Comparison of ENCODE assay signal across 9 cellular contexts in the genomic region with DNA sequence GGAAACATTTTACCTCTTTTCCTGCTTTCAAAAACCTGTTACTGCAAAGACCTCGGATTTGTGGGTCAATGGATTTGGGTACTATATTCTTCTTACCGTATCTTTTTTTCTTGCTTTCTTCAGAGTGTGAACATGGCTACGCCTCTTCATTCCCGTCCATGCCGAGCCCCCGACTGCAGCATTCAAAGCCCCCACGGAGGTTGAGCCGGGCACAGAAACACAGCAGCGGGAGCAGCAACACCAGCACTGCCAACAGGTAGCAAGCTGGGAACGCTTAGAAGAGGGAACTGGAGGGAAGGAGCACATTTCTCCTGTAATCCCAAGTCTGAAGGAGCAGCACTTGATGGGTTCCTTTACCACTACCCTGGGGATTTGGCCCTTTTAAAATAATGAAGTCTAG. TPM values are rescaled to one million over a fixed set of nuclear protein-coding genes. Genes with fewer than 3 reads are reported as not detected.
DNase-seq lines count a peak whose midpoint lies in the region; ATAC-seq, FAIRE-seq and TF ChIP-seq lines count a peak whose summit lies in the region.
"Had no signal": no experiment of that assay in that cellular context is flagged by ENCODE, and none has a peak within 500 bp of the region (broad histone marks: within the 10 kb centered on the region; RNA-seq: fewer than 3 reads in every experiment).

No MANE protein-coding gene starts in this region.

- CTCF ChIA-PET in activated CD4-positive, alpha-beta memory T cell treated with anti-CD3 and anti-CD28 coated beads, Interleukin-2, amount 10 ng/mL, durations not matched to agents 7 days and 5 days (lab: Charles Lee) = interaction anchor here (1.4 to 2.0 kb wide), 2 partner anchors 20 to 90 kb away, joined by 3 to 6 read pairs; no protein-coding TSS in a partner anchor

- no peaks in the 10 kb centered on the region for H3K27me3 Mint-ChIP-seq in activated T-cell treated with anti-CD3 and anti-CD28 coated beads, Interleukin-2, amount 50 U/mL, for 4 hours (ENCODE audit: low read depth)
- H3K27me3 Mint-ChIP-seq in activated CD4-positive, alpha-beta memory T cell treated with anti-CD3 and anti-CD28 coated beads, Interleukin-2, amount 10 ng/mL, durations not matched to agents 7 days and 5 days = peaks cover 4% of the 10 kb centered on the region

- H3K4me1 ChIP-seq in pancreas = peaks cover 0 to 6% (median 0%) of the 10 kb centered on the region in 3 donors

- no peak for DNase-seq in activated T-cell treated with anti-CD3 and anti-CD28 coated beads, Interleukin-2, amount 50 U/mL, for 4 hours
- DNase-seq in activated T-cell treated with anti-CD3 and anti-CD28 coated beads, Interleukin-2, amount 50 U/mL, for 48 hours = no peak
- DNase-seq in activated CD4-positive, alpha-beta memory T cell treated with anti-CD3 and anti-CD28 coated beads, Interleukin-2, amount 10 ng/mL, durations not matched to agents 7 days and 5 days = no peak
- DNase-seq in substantia nigra (lab: John Stamatoyannopoulos, UW) (peak in 1 of 49 donors; percentile 51), pancreas (no peak), inferior parietal cortex (ENCODE audit: extremely low spot score) (no peak)
- DNase-seq in activated effector memory CD4-positive, alpha-beta T cell treated with anti-CD3 and anti-CD28 coated beads, Interleukin-2, amount 50 U/mL, for 16 hours = no peak
- DNase-seq: activated gamma-delta T cell treated with Interleukin-2 at 50 U/mL for 16 hours had no signal

- H3K27me3 ChIP-seq in layer of hippocampus (ENCODE audit: control insufficient read depth, insufficient read depth, low read length) = no peaks in the 10 kb centered on the region
- H3K27me3 ChIP-seq in pancreas = no peaks in the 10 kb centered on the region

- no peak for FAIRE-seq in pancreas (lab: Jason Lieb, UNC)

- peaks cover 21% of the 10 kb centered on the region for H3K4me1 Mint-ChIP-seq in activated T-cell treated with anti-CD3 and anti-CD28 coated beads, Interleukin-2, amount 50 U/mL, for 4 hours (ENCODE audit: low read depth)
- peaks cover 32% of the 10 kb centered on the region for H3K4me1 Mint-ChIP-seq in activated CD4-positive, alpha-beta memory T cell treated with anti-CD3 and anti-CD28 coated beads, Interleukin-2, amount 10 ng/mL, durations not matched to agents 7 days and 5 days

- H3K9me3 Mint-ChIP-seq in activated T-cell treated with anti-CD3 and anti-CD28 coated beads, Interleukin-2, amount 50 U/mL, for 4 hours = no peaks in the 10 kb centered on the region
- no peaks in the 10 kb centered on the region for H3K9me3 Mint-ChIP-seq in activated CD4-positive, alpha-beta memory T cell treated with anti-CD3 and anti-CD28 coated beads, Interleukin-2, amount 10 ng/mL, durations not matched to agents 7 days and 5 days

- no peak overlapping the region for H3K4me3 ChIP-seq in pancreas

- H3K27ac Mint-ChIP-seq in activated CD4-positive, alpha-beta memory T cell treated with anti-CD3 and anti-CD28 coated beads, Interleukin-2, amount 10 ng/mL, durations not matched to agents 7 days and 5 days = peak overlapping the region; percentile 33

- ATAC-seq in activated T-cell treated with anti-CD3 and anti-CD28 coated beads, Interleukin-2, amount 50 U/mL, for 4 hours = no peak
- ATAC-seq in pancreas = no peak

- intact Hi-C loops in pancreas (cut with DNase I) = loop anchor here in 1 of 3 donors (10.0 kb wide), 1 partner anchor 93 kb away; no protein-coding TSS in a partner anchor

- H3K36me3 Mint-ChIP-seq in activated T-cell treated with anti-CD3 and anti-CD28 coated beads, Interleukin-2, amount 50 U/mL, for 4 hours (ENCODE audit: insufficient read depth) = peaks cover 17% of the 10 kb centered on the region
- H3K36me3 Mint-ChIP-seq in activated CD4-positive, alpha-beta memory T cell treated with anti-CD3 and anti-CD28 coated beads, Interleukin-2, amount 10 ng/mL, durations not matched to agents 7 days and 5 days (ENCODE audit: low read depth) = peaks cover 29% of the 10 kb centered on the region

- peak overlapping the region; percentile 94 for H3K4me3 Mint-ChIP-seq in activated T-cell treated with anti-CD3 and anti-CD28 coated beads, Interleukin-2, amount 50 U/mL, for 4 hours
- peak overlapping the region; percentile 48 for H3K4me3 Mint-ChIP-seq in activated CD4-positive, alpha-beta memory T cell treated with anti-CD3 and anti-CD28 coated beads, Interleukin-2, amount 10 ng/mL, durations not matched to agents 7 days and 5 days

- H3K27ac ChIP-seq in layer of hippocampus (ENCODE audit: low read depth, low read length) (peak overlapping the region; percentile 99), substantia nigra (ENCODE audit: low read depth, low read length, poor library complexity, severe bottlenecking) (peak overlapping the region; percentile 22), pancreas (peak overlapping the region in 2 of 4 donors; percentile 77 to 96)

- POLR2A ChIA-PET in activated CD4-positive, alpha-beta memory T cell treated with anti-CD3 and anti-CD28 coated beads, Interleukin-2, amount 10 ng/mL, durations not matched to agents 7 days and 5 days (lab: Charles Lee) = no interaction called here

- no peak for TF ChIP-seq CTCF in pancreas (IDR thresholded peaks at IDR 0.05)

- H3K36me3 ChIP-seq in pancreas = peaks cover 0 to 5% (median 0%) of the 10 kb centered on the region in 3 donors

- H3K9me3 ChIP-seq in pancreas = no peaks in the 10 kb centered on the region

- WGBS in pancreas, 2 donors = 74 to 76% methylated on average over 10 of the region's 10 CpGs

RNA-seq across cellular contexts. Expression of gene MXI1, which starts 20.7 kb away (rescaled TPM):
- total RNA-seq in activated T-cell treated with anti-CD3 and anti-CD28 coated beads, Interleukin-2, amount 50 U/mL, for 4 hours = 10 to 100 TPM; 13.6 to 14.5 (median 14.2) TPM
- 10 to 100 TPM; 74.2 to 75.4 TPM for total RNA-seq in activated CD4-positive, alpha-beta memory T cell treated with anti-CD3 and anti-CD28 coated beads, Interleukin-2, amount 10 ng/mL, durations not matched to agents 7 days and 5 days
- total RNA-seq in pancreas = 10 to 100 TPM; 17.8 to 30.5 (median 22.6) TPM
- polyA plus RNA-seq in pancreas = 10 to 100 TPM in 1 of 2 donors, 1 to 10 TPM in 1; 8.2 to 20.4 TPM
